In the genomic region with DNA sequence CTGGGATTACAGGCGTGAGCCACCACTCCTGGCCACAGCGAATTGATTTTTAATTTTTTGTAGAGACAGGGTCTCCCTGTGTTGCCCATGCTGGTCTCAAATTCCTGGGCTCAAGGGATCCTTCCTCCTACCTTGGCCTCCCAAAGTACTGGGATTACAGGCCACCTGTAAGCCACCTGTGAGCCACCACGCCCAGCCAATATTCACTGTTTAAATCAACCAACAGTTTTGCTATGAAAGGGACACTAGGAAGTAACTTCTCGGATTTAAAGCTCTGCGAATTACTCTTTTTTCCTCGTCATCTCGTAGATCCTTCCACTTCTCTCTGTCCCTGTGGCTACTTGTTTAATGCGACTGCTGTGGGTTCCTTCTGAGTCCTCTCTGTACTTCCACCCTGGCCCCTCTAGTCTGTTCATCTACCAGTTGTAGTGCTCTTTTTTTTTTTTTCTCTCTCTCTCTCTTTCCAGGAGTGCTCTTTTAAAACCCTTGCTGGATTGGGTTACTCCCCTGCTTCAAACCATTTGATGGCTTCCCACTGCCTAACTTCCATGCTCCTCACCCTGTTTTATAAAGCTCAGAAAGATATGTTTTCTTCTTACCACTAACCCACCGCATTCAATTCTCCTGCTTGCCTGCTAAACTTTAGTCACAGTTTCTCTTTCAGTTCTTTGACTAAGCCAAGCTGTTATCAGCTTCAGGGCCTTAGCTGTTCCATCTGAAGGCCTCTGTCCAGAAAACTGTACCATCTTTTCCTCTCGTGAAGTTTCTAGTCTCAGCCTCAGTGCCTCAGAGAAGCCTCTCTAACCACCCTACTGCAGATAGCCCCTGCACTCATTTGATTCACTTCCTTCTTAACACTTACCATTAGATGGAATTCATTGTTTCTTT, we compare ENCODE assay signal across 8 cellular contexts. TPM values are rescaled to one million over a fixed set of nuclear protein-coding genes. Genes with fewer than 3 reads are reported as not detected.
DNase-seq lines count a peak whose midpoint lies in the region; ATAC-seq and TF ChIP-seq lines count a peak whose summit lies in the region.
"Had no signal": no experiment of that assay in that cellular context is flagged by ENCODE, and none has a peak within 500 bp of the region (broad histone marks: within the 10 kb centered on the region; RNA-seq: fewer than 3 reads in every experiment).

No MANE protein-coding gene starts in this region.

- no peaks in the 10 kb centered on the region; the same call in 1 of the 2 replicates for H4K20me1 ChIP-seq in GM23248 (ENCODE audit: insufficient read depth)

- H3K27ac ChIP-seq in GM23248: no peak overlapping the region

- H3K4me3 ChIP-seq in GM23248: no peak overlapping the region

- POLR2A ChIA-PET in activated CD8-positive, alpha-beta T cell treated with anti-CD3 and anti-CD28 coated beads, Interleukin-2, amount 10 ng/mL, durations not matched to agents 7 days and 5 days (lab: Charles Lee): interaction anchor here (0.7 to 1.2 kb wide), 3 partner anchors 14 to 146 kb away, joined by 3 to 4 read pairs (median 3); no protein-coding TSS in a partner anchor

- peaks cover 93% of the 10 kb centered on the region for H3K79me2 ChIP-seq in GM23248 (ENCODE audit: insufficient read depth)

- no peaks in the 10 kb centered on the region for H3K4me1 ChIP-seq in GM23248 (ENCODE audit: insufficient read depth)

- H3K27me3 ChIP-seq in GM23248 (replicated peaks; ENCODE audit: insufficient read depth): no peaks in the 10 kb centered on the region

- CTCF ChIA-PET in activated CD8-positive, alpha-beta T cell treated with anti-CD3 and anti-CD28 coated beads, Interleukin-2, amount 10 ng/mL, durations not matched to agents 7 days and 5 days (lab: Charles Lee): interaction anchor here (0.7 to 2.5 kb wide), 7 partner anchors 9 to 345 kb away, joined by 3 to 13 read pairs (median 3); partner anchors contain the start of genes EXD1 and MAPKBP1

- H3K27me3 Mint-ChIP-seq in activated CD8-positive, alpha-beta T cell treated with anti-CD3 and anti-CD28 coated beads, Interleukin-2, amount 10 ng/mL, durations not matched to agents 7 days and 5 days (ENCODE audit: low read depth): no peaks in the 10 kb centered on the region
- H3K27me3 Mint-ChIP-seq in progenitor cell of endocrine pancreas: no peaks in the 10 kb centered on the region

- no peaks in the 10 kb centered on the region for H3K9me3 ChIP-seq in GM23248 (ENCODE audit: low read depth)

- no peak overlapping the region for H2AFZ ChIP-seq in GM23248

- ATAC-seq in GM19025 (IDR thresholded peaks at IDR 0.05; ENCODE audit: low read depth, unreplicated experiment): peak; percentile 64
- ATAC-seq in HG02852 (IDR thresholded peaks at IDR 0.05; ENCODE audit: unreplicated experiment): peak; percentile 73
- peak; percentile 82 for ATAC-seq in activated CD8-positive, alpha-beta T cell treated with anti-CD3 and anti-CD28 coated beads, Interleukin-2, amount 10 ng/mL, durations not matched to agents 7 days and 5 days
- ATAC-seq: Panc1 had no signal

- no peaks in the 10 kb centered on the region for H3K9me3 Mint-ChIP-seq in activated CD8-positive, alpha-beta T cell treated with anti-CD3 and anti-CD28 coated beads, Interleukin-2, amount 10 ng/mL, durations not matched to agents 7 days and 5 days (ENCODE audit: insufficient read depth)
- no peaks in the 10 kb centered on the region for H3K9me3 Mint-ChIP-seq in progenitor cell of endocrine pancreas (ENCODE audit: low read depth)

- no peak overlapping the region for H3K4me2 ChIP-seq in GM23248 (ENCODE audit: unreplicated experiment)

- DNase-seq in activated CD8-positive, alpha-beta T cell treated with anti-CD3 and anti-CD28 coated beads, Interleukin-2, amount 10 ng/mL, durations not matched to agents 7 days and 5 days: peak; percentile 35
- DNase-seq in progenitor cell of endocrine pancreas (ENCODE audit: low spot score, unreplicated experiment): no peak
- DNase-seq in OCI-M2 (lab: John Stamatoyannopoulos, UW; ENCODE audit: unreplicated experiment): no peak
- no peak for DNase-seq in GM23248
- no peak for DNase-seq in SIG-M5 (lab: John Stamatoyannopoulos, UW)

- H3K4me3 Mint-ChIP-seq in activated CD8-positive, alpha-beta T cell treated with anti-CD3 and anti-CD28 coated beads, Interleukin-2, amount 10 ng/mL, durations not matched to agents 7 days and 5 days: peak overlapping the region; percentile 12
- H3K4me3 Mint-ChIP-seq in progenitor cell of endocrine pancreas (ENCODE audit: low read depth): no peak overlapping the region

- H3F3A ChIP-seq in GM23248 (ENCODE audit: insufficient read depth): no peaks in the 10 kb centered on the region

- peaks cover 24% of the 10 kb centered on the region for H3K4me1 Mint-ChIP-seq in activated CD8-positive, alpha-beta T cell treated with anti-CD3 and anti-CD28 coated beads, Interleukin-2, amount 10 ng/mL, durations not matched to agents 7 days and 5 days (ENCODE audit: low read depth)
- H3K4me1 Mint-ChIP-seq in progenitor cell of endocrine pancreas (ENCODE audit: low read depth): no peaks in the 10 kb centered on the region

- in situ Hi-C loops in GM23248 (cut with MboI): no loop called here

- WGBS in GM23248 (ENCODE audit: low coverage in 1 of 2, low lambda C conversion rate in 2 of 2, missing lambda C conversion rate in 2 of 2), 2 experiments: 94% methylated on average over 10 of the region's 10 CpGs

- TF ChIP-seq CTCF in progenitor cell of endocrine pancreas (IDR thresholded peaks at IDR 0.05; ENCODE audit: unreplicated experiment): no peak

- H3K36me3 ChIP-seq in GM23248 (ENCODE audit: low read depth): no peaks in the 10 kb centered on the region

- peaks cover 3% of the 10 kb centered on the region for H3K36me3 Mint-ChIP-seq in activated CD8-positive, alpha-beta T cell treated with anti-CD3 and anti-CD28 coated beads, Interleukin-2, amount 10 ng/mL, durations not matched to agents 7 days and 5 days (ENCODE audit: low read depth)
- peaks cover 5% of the 10 kb centered on the region for H3K36me3 Mint-ChIP-seq in progenitor cell of endocrine pancreas (ENCODE audit: insufficient read depth)

- H3K27ac Mint-ChIP-seq in activated CD8-positive, alpha-beta T cell treated with anti-CD3 and anti-CD28 coated beads, Interleukin-2, amount 10 ng/mL, durations not matched to agents 7 days and 5 days: peak overlapping the region; percentile 84
- H3K27ac Mint-ChIP-seq in progenitor cell of endocrine pancreas: peak overlapping the region; percentile 49

- no peak overlapping the region for H3K9ac ChIP-seq in GM23248

- H3K9me2 ChIP-seq in GM23248 (ENCODE audit: insufficient read depth): no peaks in the 10 kb centered on the region

RNA-seq across cellular contexts. Expression of gene RTF1, which starts 12.4 kb away (rescaled TPM):
- 10 to 100 TPM; 31.0 to 40.7 TPM for total RNA-seq in activated CD8-positive, alpha-beta T cell treated with anti-CD3 and anti-CD28 coated beads, Interleukin-2, amount 10 ng/mL, durations not matched to agents 7 days and 5 days
- total RNA-seq in progenitor cell of endocrine pancreas: 58.7 and 59.1 TPM in 2 replicates
- 16.3 and 20.5 TPM in 2 replicates for total RNA-seq in GM23248 (2014; rRNA removed; shearing (Covaris generic))
- 58.6 and 61.7 TPM in 2 replicates for polyA plus RNA-seq in GM23248 (2016; fragmentation: Nextera tagmentation; extraction: Ambion mirVana)

RNA-seq across cellular contexts. Expression of gene NDUFAF1, which starts 27.0 kb away (rescaled TPM):
- 10 to 100 TPM; 11.4 to 13.6 TPM for total RNA-seq in activated CD8-positive, alpha-beta T cell treated with anti-CD3 and anti-CD28 coated beads, Interleukin-2, amount 10 ng/mL, durations not matched to agents 7 days and 5 days
- 13.0 and 13.2 TPM in 2 replicates for total RNA-seq in progenitor cell of endocrine pancreas
- total RNA-seq in GM23248 (2014; rRNA removed; shearing (Covaris generic)): 18.8 and 27.3 TPM in 2 replicates
- polyA plus RNA-seq in GM23248 (2016; fragmentation: Nextera tagmentation; extraction: Ambion mirVana): 32.0 and 33.9 TPM in 2 replicates
